ENCODE assay signal across 8 cellular contexts in genomic region chr1:179883739-179884138, GRCh38. TPM values are rescaled to one million over a fixed set of nuclear protein-coding genes. Genes with fewer than 3 reads are reported as not detected.
A peak's percentile ranks its signal among the peaks of the same experiment; 100 is the strongest.
DNase-seq lines count a peak whose midpoint lies in the region; ATAC-seq and TF ChIP-seq lines count a peak whose summit lies in the region.

No MANE protein-coding gene starts in this region.

- peak; percentile 59 for DNase-seq in GM12864 (ENCODE audit: low read depth)
- peak; percentile 66 to 73 for DNase-seq in activated CD4-positive, alpha-beta T cell treated with anti-CD3 and anti-CD28 coated beads for 4 hours
- DNase-seq in endodermal cell: peak; percentile 73
- no peak for DNase-seq in osteocyte (ENCODE audit: extremely low spot score, unreplicated experiment)
- DNase-seq in NCI-H1436 (lab: John Stamatoyannopoulos, UW): no peak
- no peak for DNase-seq in epidermal melanocyte (ENCODE audit: insufficient read length, low spot score)

- no peaks in the 10 kb centered on the region for H3K9me3 Mint-ChIP-seq in endodermal cell
- no peaks in the 10 kb centered on the region for H3K9me3 Mint-ChIP-seq in osteocyte (ENCODE audit: unreplicated experiment)

- H3K4me1 Mint-ChIP-seq in endodermal cell (peaks cover 12% of the 10 kb centered on the region), osteocyte (ENCODE audit: unreplicated experiment) (peaks cover 34% of the 10 kb centered on the region)

- H3K4me1 ChIP-seq in endodermal cell (ENCODE audit: control insufficient read depth, insufficient read depth, low read length): peaks cover 3% of the 10 kb centered on the region

- H3K27me3 Mint-ChIP-seq in endodermal cell (ENCODE audit: insufficient read depth) (no peaks in the 10 kb centered on the region), osteocyte (ENCODE audit: unreplicated experiment) (no peaks in the 10 kb centered on the region)

- H3K27ac Mint-ChIP-seq in endodermal cell (peak overlapping the region; percentile 100), osteocyte (ENCODE audit: unreplicated experiment) (peak overlapping the region; percentile 100)

- ATAC-seq in HG03457 (IDR thresholded peaks at IDR 0.05; ENCODE audit: unreplicated experiment): peak; percentile 26
- ATAC-seq in HG03460 (IDR thresholded peaks at IDR 0.05; ENCODE audit: unreplicated experiment): no peak

- peak overlapping the region; percentile 96 for H3K9ac ChIP-seq in endodermal cell (ENCODE audit: extremely low read depth, low read length, poor library complexity, severe bottlenecking)

- peaks cover 28% of the 10 kb centered on the region for H3K36me3 ChIP-seq in endodermal cell (ENCODE audit: control insufficient read depth, insufficient read depth, low read length)

- no peaks in the 10 kb centered on the region for H3K9me3 ChIP-seq in endodermal cell (ENCODE audit: control insufficient read depth, low read length)

- H3K4me3 ChIP-seq in GM12864 (ENCODE audit: low read depth, low read length) (peak overlapping the region; percentile 69), endodermal cell (ENCODE audit: low read length) (peak overlapping the region; percentile 99)

- TF ChIP-seq CTCF in GM12864 (IDR thresholded peaks at IDR 0.05; ENCODE audit: low read depth, low read length, missing control alignments): no peak
- no peak for TF ChIP-seq CTCF in endodermal cell (conservative IDR thresholded peaks at IDR 0.05)
- no peak for TF ChIP-seq CTCF in osteocyte (IDR thresholded peaks at IDR 0.05)

- 5 to 13% methylated on average over 4 of the region's 4 CpGs for WGBS in endodermal cell (ENCODE audit: insufficient coverage in 1 of 2, insufficient read length in 1 of 2), 2 experiments

- no peaks in the 10 kb centered on the region for H3K27me3 ChIP-seq in endodermal cell (ENCODE audit: control insufficient read depth, insufficient read depth, low read length, poor library complexity, severe bottlenecking)

- peaks cover 5% of the 10 kb centered on the region for H3K36me3 Mint-ChIP-seq in endodermal cell (ENCODE audit: low read depth)
- peaks cover 13% of the 10 kb centered on the region for H3K36me3 Mint-ChIP-seq in osteocyte (ENCODE audit: unreplicated experiment)

- no peak overlapping the region for H3K27ac ChIP-seq in endodermal cell (ENCODE audit: low read depth, low read length)

- H3K4me3 Mint-ChIP-seq in endodermal cell (peak overlapping the region; percentile 91), osteocyte (ENCODE audit: unreplicated experiment) (peak overlapping the region; percentile 98)

RNA-seq across cellular contexts. Expression of gene TOR1AIP1, which starts 1.7 kb away (rescaled TPM):
- 10 to 100 TPM; 18.1 to 26.2 TPM for total RNA-seq in endodermal cell
- polyA plus RNA-seq in endodermal cell (2013, experiment 1 of 2): 28.9 TPM
- polyA plus RNA-seq in endodermal cell (2013, experiment 2 of 2): 25.7 TPM
- total RNA-seq in osteocyte: 53.7 and 60.6 TPM in 2 replicates

RNA-seq across cellular contexts. Expression of gene TOR1AIP2, which starts 6.1 kb away (rescaled TPM):
- total RNA-seq in endodermal cell (10 to 100 TPM; 70.9 to 78.3 TPM), osteocyte (85.5 and 87.4 TPM in 2 replicates)
- 27.0 TPM for polyA plus RNA-seq in endodermal cell (2013, experiment 1 of 2)
- polyA plus RNA-seq in endodermal cell (2013, experiment 2 of 2): 26.0 TPM

Comparison
In these comparisons a context has a peak if more than half of its experiments do, and no peak if none do; other contexts are left out.
1. DNase-seq: peak in GM12864 (single experiment), activated CD4-positive, alpha-beta T cell treated with anti-CD3 and anti-CD28 coated beads for 4 hours (2 of 2) and endodermal cell (single experiment); none in osteocyte (single experiment), NCI-H1436 (single experiment) and epidermal melanocyte (single experiment).